25 cellular contexts compared by ENCODE assay signal in genomic region chr15:59457103-59457502, GRCh38. TPM values are rescaled to one million over a fixed set of nuclear protein-coding genes. Genes with fewer than 3 reads are reported as not detected.
"Had no signal": no experiment of that assay in that cellular context is flagged by ENCODE, and none has a peak within 500 bp of the region (broad histone marks: within the 10 kb centered on the region; RNA-seq: fewer than 3 reads in every experiment).

No MANE protein-coding gene starts in this region.

- FAIRE-seq: endometrium, islet of Langerhans, pancreas had no signal

- ATAC-seq: gastrocnemius medialis, left cardiac atrium, psoas muscle had no signal

- H3K9me3 ChIP-seq: gastrocnemius medialis, neutrophil, pancreas, psoas muscle, testis, vagina had no signal

- H3K27me3 ChIP-seq: cardiac muscle cell, gastrocnemius medialis, pancreas, right atrium auricular region, spleen, testis, vagina had no signal

- H3K4me3 ChIP-seq: cardiac muscle cell, gastrocnemius medialis, pancreas, psoas muscle, right atrium auricular region, spleen, testis, vagina had no signal

- H3K4me1 ChIP-seq: gastrocnemius medialis, psoas muscle, right atrium auricular region, spleen, testis, vagina had no signal

- H3K36me3 ChIP-seq: cardiac muscle cell, gastrocnemius medialis, neutrophil, pancreas, right atrium auricular region, spleen, vagina had no signal

- H3K27ac ChIP-seq: cardiac muscle cell, gastrocnemius medialis, neutrophil, psoas muscle, right atrium auricular region, spleen, testis, vagina had no signal

- DNase-seq: activated CD4-positive, alpha-beta memory T cell treated with anti-CD3 and anti-CD28 coated beads for 36 hours; activated CD4-positive, alpha-beta T cell treated with anti-CD3 and anti-CD28 coated beads for 4 hours; activated CD4-positive, CD25-positive, alpha-beta regulatory T cell; activated naive CD4-positive, alpha-beta T cell treated with Interleukin-2 at 50 U/mL for 16 hours; activated naive CD8-positive, alpha-beta T cell treated with anti-CD3 and anti-CD28 coated beads for 36 hours; activated T-cell treated with anti-CD3 and anti-CD28 coated beads, Interleukin-2, amount 50 U/mL, for 48 hours; amygdala; effector CD4-positive, alpha-beta T cell; gastrocnemius medialis; hippocampal formation; left cardiac atrium; mesenchymal stem cell; pancreas; psoas muscle; spleen; stimulated activated CD4-positive, alpha-beta T cell treated with anti-CD3 and anti-CD28 coated beads, Interleukin-4, amount 100 ng/mL, for 1 hour; stimulated activated naive CD4-positive, alpha-beta T cell; T1000; testis had no signal

RNA-seq across cellular contexts. Expression of gene FAM81A, which starts 19.1 kb away (rescaled TPM):
- total RNA-seq: activated CD4-positive, alpha-beta memory T cell treated with anti-CD3 and anti-CD28 coated beads for 36 hours had no signal
